1 cellular context compared by ENCODE assay signal in genomic region chr6:71375676-71376075, GRCh38.
TF ChIP-seq lines count a peak whose summit lies in the region.

No MANE protein-coding gene starts in this region.

TF ChIP-seq in A549, 52 proteins besides CTCF, POLR2A, EP300 and RAD21 (continued from another document):
- no peak for TF ChIP-seq MAFK (IDR thresholded peaks at IDR 0.05; ENCODE audit: partially characterized antibody)
- no peak for TF ChIP-seq BHLHE40 (IDR thresholded peaks at IDR 0.05; ENCODE audit: low read depth, low read length)
- no peak for TF ChIP-seq ZC3H11A (IDR thresholded peaks at IDR 0.05)
- TF ChIP-seq PHF8 (IDR thresholded peaks at IDR 0.05; ENCODE audit: borderline replicate concordance, low read depth) = no peak
- TF ChIP-seq NPAS2 (CRISPR knock-in tag; IDR thresholded peaks at IDR 0.05; ENCODE audit: borderline replicate concordance) = no peak
- no peak for TF ChIP-seq NR3C1 (IDR thresholded peaks at IDR 0.05)
- TF ChIP-seq FOSL2 (IDR thresholded peaks at IDR 0.05) = no peak
- TF ChIP-seq FOSL2 (CRISPR knock-in tag; IDR thresholded peaks at IDR 0.05) = no peak
